Comparison of ENCODE assay signal across 16 cellular contexts in genomic region chr20:23445596-23446217, GRCh38. TPM values are rescaled to one million over a fixed set of nuclear protein-coding genes. Genes with fewer than 3 reads are reported as not detected.
DNase-seq lines count a peak whose midpoint lies in the region; ATAC-seq and TF ChIP-seq lines count a peak whose summit lies in the region.
"Had no signal": no experiment of that assay in that cellular context is flagged by ENCODE, and none has a peak within 500 bp of the region (broad histone marks: within the 10 kb centered on the region; RNA-seq: fewer than 3 reads in every experiment).

No MANE protein-coding gene starts in this region.

- DNase-seq in AG09319 (ENCODE audit: extremely low read depth, low read depth) (peak; percentile 7), HT1080 (ENCODE audit: low read depth) (peak; percentile 83), chondrocyte (ENCODE audit: low spot score) (no peak), kidney glomerular epithelial cell (lab: John Stamatoyannopoulos, UW) (peak; percentile 29), mucosa of descending colon (no peak), NOMO-1 treated with DMSO at 0.1 percent for 48 hours (lab: John Stamatoyannopoulos, UW; ENCODE audit: unreplicated experiment) (no peak), vagina (ENCODE audit: extremely low spot score in 2 of 2) (no peak)
- DNase-seq: activated CD8-positive, alpha-beta memory T cell treated with anti-CD3 and anti-CD28 coated beads, Interleukin-2, amount 50 U/mL, for 4 hours; CD4-positive, alpha-beta T cell; NCI-H345; stimulated activated CD4-positive, alpha-beta T cell treated with anti-CD3 and anti-CD28 coated beads, Interleukin-4, amount 100 ng/mL, for 24 hours had no signal

- no peaks in the 10 kb centered on the region for H3K27me3 ChIP-seq in vagina
- H3K27me3 ChIP-seq: Peyer's patch had no signal

- no peaks in the 10 kb centered on the region for H3K9me3 Mint-ChIP-seq in chondrocyte (ENCODE audit: low read depth)
- H3K9me3 Mint-ChIP-seq: CD4-positive, alpha-beta T cell had no signal

- intact Hi-C loops in mucosa of descending colon (cut with DNase I, micrococcal nuclease) = loop anchor here in 1 of 2 donors (10.0 kb wide), 1 partner anchor 159 kb away; the partner anchor contains the start of gene CST9
- intact Hi-C loops in vagina (cut with DNase I) = loop anchor here (10.0 kb wide), 1 partner anchor 219 kb away; no protein-coding TSS in a partner anchor

- H3K27me3 Mint-ChIP-seq in chondrocyte (ENCODE audit: low read depth) = peaks cover under 1% of the 10 kb centered on the region
- H3K27me3 Mint-ChIP-seq: CD4-positive, alpha-beta T cell had no signal

- H3K27ac ChIP-seq in vagina = no peak overlapping the region
- H3K27ac ChIP-seq: HL-60, Peyer's patch had no signal

- H3K9me3 ChIP-seq in mucosa of descending colon (no peaks in the 10 kb centered on the region), vagina (no peaks in the 10 kb centered on the region)
- H3K9me3 ChIP-seq: Peyer's patch had no signal

- H3K36me3 ChIP-seq in mucosa of descending colon (ENCODE audit: low read depth) (no peaks in the 10 kb centered on the region), vagina (no peaks in the 10 kb centered on the region)
- H3K36me3 ChIP-seq: Peyer's patch had no signal

- H3K4me3 ChIP-seq in mucosa of descending colon (no peak overlapping the region), vagina (no peak overlapping the region)
- H3K4me3 ChIP-seq: Peyer's patch had no signal

- H3K4me3 Mint-ChIP-seq in chondrocyte (ENCODE audit: unreplicated experiment) = no peak overlapping the region
- H3K4me3 Mint-ChIP-seq: CD4-positive, alpha-beta T cell had no signal

- H3K4me1 ChIP-seq in mucosa of descending colon (ENCODE audit: low read depth) (no peaks in the 10 kb centered on the region), vagina (no peaks in the 10 kb centered on the region)
- H3K4me1 ChIP-seq: Peyer's patch had no signal

- H3K4me1 Mint-ChIP-seq in chondrocyte (ENCODE audit: low read depth) = peaks cover 14% of the 10 kb centered on the region

- no peaks in the 10 kb centered on the region for H3K36me3 Mint-ChIP-seq in chondrocyte (ENCODE audit: low read depth)

- TF ChIP-seq CTCF in AG09319 (IDR thresholded peaks at IDR 0.05; ENCODE audit: low read depth, low read length) = no peak
- TF ChIP-seq CTCF in chondrocyte (IDR thresholded peaks at IDR 0.05) = no peak
- TF ChIP-seq CTCF in mucosa of descending colon (IDR thresholded peaks at IDR 0.05) = no peak
- no peak for TF ChIP-seq CTCF in vagina (IDR thresholded peaks at IDR 0.05)

- no peak for TF ChIP-seq POLR2A in vagina (IDR thresholded peaks at IDR 0.05)

- ATAC-seq in GM19395 (IDR thresholded peaks at IDR 0.05; ENCODE audit: unreplicated experiment) = no peak
- no peak for ATAC-seq in mucosa of descending colon

- peak overlapping the region; percentile 55 for H3K27ac Mint-ChIP-seq in chondrocyte (ENCODE audit: unreplicated experiment)
- H3K27ac Mint-ChIP-seq: CD4-positive, alpha-beta T cell had no signal

RNA-seq across cellular contexts. Expression of gene CSTL1, which starts 6.2 kb away (rescaled TPM):
- not detected in 2 replicates for total RNA-seq in HT1080 (2014; rRNA removed; shearing (Covaris generic))
- polyA plus RNA-seq in HT1080 (2015; cell fraction: cytosol; rRNA removed) = not detected in 2 replicates
- not detected in 2 replicates for polyA plus RNA-seq in HT1080 (2015; cell fraction: nucleus; rRNA removed)
- total RNA-seq in chondrocyte (not detected in 3 replicates), mucosa of descending colon (not detected), vagina (not detected)
- total RNA-seq: CD4-positive, alpha-beta T cell; mucosa of gallbladder; Peyer's patch; pulmonary artery endothelial cell had no signal

RNA-seq across cellular contexts. Expression of gene CST11, which starts 7.0 kb away (rescaled TPM):
- total RNA-seq in HT1080 (2014; rRNA removed; shearing (Covaris generic)) = not detected in 2 replicates
- not detected in 2 replicates for polyA plus RNA-seq in HT1080 (2015; cell fraction: cytosol; rRNA removed)
- not detected in 2 replicates for polyA plus RNA-seq in HT1080 (2015; cell fraction: nucleus; rRNA removed)
- total RNA-seq in chondrocyte = not detected in 3 replicates
- not detected for total RNA-seq in mucosa of descending colon
- total RNA-seq in vagina = not detected
- total RNA-seq: CD4-positive, alpha-beta T cell; mucosa of gallbladder; Peyer's patch; pulmonary artery endothelial cell had no signal

RNA-seq across cellular contexts. Expression of gene NAPB, which starts 24.4 kb away (rescaled TPM):
- 3.5 and 4.2 TPM in 2 replicates for total RNA-seq in HT1080 (2014; rRNA removed; shearing (Covaris generic))
- 3.6 TPM in 2 replicates for polyA plus RNA-seq in HT1080 (2015; cell fraction: cytosol; rRNA removed)
- polyA plus RNA-seq in HT1080 (2015; cell fraction: nucleus; rRNA removed) = 25.3 and 31.5 TPM in 2 replicates
- total RNA-seq in chondrocyte (7.5 to 10.6 TPM (median 8.1 TPM) in 3 replicates), mucosa of descending colon (10 to 100 TPM in 1 of 3 donors, 1 to 10 TPM in 2; 8.2 to 22.8 (median 8.9) TPM), vagina (28.5 TPM)

RNA-seq across cellular contexts. Expression of gene CST8, which starts 45.2 kb away (rescaled TPM):
- not detected in 2 replicates for total RNA-seq in HT1080 (2014; rRNA removed; shearing (Covaris generic))
- not detected in 2 replicates for polyA plus RNA-seq in HT1080 (2015; cell fraction: cytosol; rRNA removed)
- not detected in 2 replicates for polyA plus RNA-seq in HT1080 (2015; cell fraction: nucleus; rRNA removed)
- total RNA-seq in chondrocyte (not detected in 3 replicates), mucosa of descending colon (not detected), vagina (not detected)
- total RNA-seq: CD4-positive, alpha-beta T cell; mucosa of gallbladder; Peyer's patch; pulmonary artery endothelial cell had no signal

Comparison
In these comparisons a context has a peak if more than half of its experiments do, and no peak if none do; other contexts are left out.
1. DNase-seq: peak in AG09319 (single experiment), HT1080 (single experiment) and kidney glomerular epithelial cell (single experiment); none in chondrocyte (single experiment), mucosa of descending colon (0 of 3), NOMO-1 treated with DMSO at 0.1 percent for 48 hours (single experiment) and vagina (0 of 2).